Comparison of ENCODE assay signal across 9 cellular contexts in genomic region chr11:112613051-112613972, GRCh38.
DNase-seq lines count a peak whose midpoint lies in the region; ATAC-seq and TF ChIP-seq lines count a peak whose summit lies in the region.
"Had no signal": no experiment of that assay in that cellular context is flagged by ENCODE, and none has a peak within 500 bp of the region (broad histone marks: within the 10 kb centered on the region; RNA-seq: fewer than 3 reads in every experiment).

No MANE protein-coding gene starts in this region.

- intact Hi-C loops in naive thymus-derived CD4-positive, alpha-beta T cell (cut with micrococcal nuclease) = no loop called here
- intact Hi-C loops in spleen (cut with DNase I; ENCODE audit: low total_unique reads) = no loop called here

- no peak for TF ChIP-seq POLR2A in spleen (IDR thresholded peaks at IDR 0.05)

- H3K27me3 ChIP-seq in brain microvascular endothelial cell (replicated peaks) (no peaks in the 10 kb centered on the region), spleen (replicated peaks in 1 of 7) (peaks cover 0 to 10% (median 0%) of the 10 kb centered on the region in 7 donors)
- H3K27me3 ChIP-seq in naive thymus-derived CD4-positive, alpha-beta T cell (ENCODE audit: control insufficient read depth in 2 of 2, insufficient read depth in 2 of 2, low read length in 2 of 2) = no peaks in the 10 kb centered on the region

- 58 to 83% (median 76%) methylated on average over 8 of the region's 8 CpGs for WGBS in spleen, 5 donors

- POLR2A ChIA-PET in naive thymus-derived CD4-positive, alpha-beta T cell (lab: Charles Lee) = no interaction called here

- H3K27me3 Mint-ChIP-seq in naive thymus-derived CD4-positive, alpha-beta T cell = peaks cover 0 to 33% (median 17%) of the 10 kb centered on the region in 5 donors

- in situ Hi-C loops in brain microvascular endothelial cell (cut with HindIII; ENCODE audit: low pct_ligation_motif_present, low sequenced_read_pairs) = no loop called here

- no peak overlapping the region for H3K27ac Mint-ChIP-seq in naive thymus-derived CD4-positive, alpha-beta T cell

- H3K4me1 ChIP-seq in naive thymus-derived CD4-positive, alpha-beta T cell (ENCODE audit: control insufficient read depth in 2 of 2, insufficient read depth in 2 of 2, low read length in 2 of 2) = no peaks in the 10 kb centered on the region
- peaks cover 0 to 11% (median 2%) of the 10 kb centered on the region in 6 donors for H3K4me1 ChIP-seq in spleen

- no peak for TF ChIP-seq CTCF in brain microvascular endothelial cell (IDR thresholded peaks at IDR 0.05; ENCODE audit: low read depth, low read length, missing control alignments)
- TF ChIP-seq CTCF in spleen (IDR thresholded peaks at IDR 0.05 in 8 of 11, conservative IDR thresholded peaks at IDR 0.05 in 3 of 11) = no peak

- H3K9me3 Mint-ChIP-seq in naive thymus-derived CD4-positive, alpha-beta T cell = peaks cover 0 to under 1% (median 0%) of the 10 kb centered on the region in 11 donors

- peaks cover 0 to 7% (median 0%) of the 10 kb centered on the region in 7 donors for H3K4me1 Mint-ChIP-seq in naive thymus-derived CD4-positive, alpha-beta T cell

- no peaks in the 10 kb centered on the region for H3K36me3 Mint-ChIP-seq in naive thymus-derived CD4-positive, alpha-beta T cell

- ATAC-seq in naive thymus-derived CD4-positive, alpha-beta T cell = peak; percentile 36
- ATAC-seq in GM21619 (IDR thresholded peaks at IDR 0.05; ENCODE audit: unreplicated experiment) = no peak

- no peak overlapping the region for H3K27ac ChIP-seq in brain microvascular endothelial cell
- H3K27ac ChIP-seq in naive thymus-derived CD4-positive, alpha-beta T cell (ENCODE audit: low read depth, low read length) = no peak overlapping the region
- no peak overlapping the region for H3K27ac ChIP-seq in spleen

- DNase-seq in Daoy (ENCODE audit: low read depth) (peak; percentile 71), NCI-H2029 (lab: John Stamatoyannopoulos, UW) (peak; percentile 66), brain microvascular endothelial cell (peak; percentile 51), spleen (no peak)
- no peak for DNase-seq in naive thymus-derived CD4-positive, alpha-beta T cell
- no peak for DNase-seq in stimulated activated CD4-positive, alpha-beta T cell treated with anti-CD3 and anti-CD28 coated beads, Interleukin-4, amount 100 ng/mL, for 24 hours
- no peak for DNase-seq in stimulated activated naive CD4-positive, alpha-beta T cell treated with Interleukin-2 at 50 U/mL for 16 hours (lab: John Stamatoyannopoulos, UW)
- DNase-seq: effector CD4-positive, alpha-beta T cell had no signal

- H3K9me3 ChIP-seq in naive thymus-derived CD4-positive, alpha-beta T cell (ENCODE audit: control insufficient read depth in 2 of 3, low read length in 3 of 3) = no peaks in the 10 kb centered on the region
- no peaks in the 10 kb centered on the region for H3K9me3 ChIP-seq in spleen

- no peak overlapping the region for H3K4me3 Mint-ChIP-seq in naive thymus-derived CD4-positive, alpha-beta T cell

- CTCF ChIA-PET in naive thymus-derived CD4-positive, alpha-beta T cell (lab: Charles Lee) = interaction anchor here (0.6 kb wide), 1 partner anchor 194 kb away, joined by 3 read pairs; no protein-coding TSS in a partner anchor

- no peaks in the 10 kb centered on the region for H3K36me3 ChIP-seq in brain microvascular endothelial cell (replicated peaks)
- H3K36me3 ChIP-seq in naive thymus-derived CD4-positive, alpha-beta T cell (ENCODE audit: control insufficient read depth in 2 of 3, insufficient read depth in 3 of 3, low read length in 3 of 3) = no peaks in the 10 kb centered on the region
- H3K36me3 ChIP-seq in spleen = no peaks in the 10 kb centered on the region

- H3K4me3 ChIP-seq in brain microvascular endothelial cell (ENCODE audit: low read depth, low read length) (no peak overlapping the region), spleen (no peak overlapping the region)
- H3K4me3 ChIP-seq in naive thymus-derived CD4-positive, alpha-beta T cell (ENCODE audit: low read length) = no peak overlapping the region

Comparison
In these comparisons a context has a peak if more than half of its experiments do, and no peak if none do; other contexts are left out.
1. DNase-seq: peak in Daoy (single experiment), NCI-H2029 (single experiment) and brain microvascular endothelial cell (single experiment); none in naive thymus-derived CD4-positive, alpha-beta T cell (0 of 9), spleen (single experiment), stimulated activated CD4-positive, alpha-beta T cell treated with anti-CD3 and anti-CD28 coated beads, Interleukin-4, amount 100 ng/mL, for 24 hours (single experiment) and stimulated activated naive CD4-positive, alpha-beta T cell treated with Interleukin-2 at 50 U/mL for 16 hours (single experiment).